In the genomic region with DNA sequence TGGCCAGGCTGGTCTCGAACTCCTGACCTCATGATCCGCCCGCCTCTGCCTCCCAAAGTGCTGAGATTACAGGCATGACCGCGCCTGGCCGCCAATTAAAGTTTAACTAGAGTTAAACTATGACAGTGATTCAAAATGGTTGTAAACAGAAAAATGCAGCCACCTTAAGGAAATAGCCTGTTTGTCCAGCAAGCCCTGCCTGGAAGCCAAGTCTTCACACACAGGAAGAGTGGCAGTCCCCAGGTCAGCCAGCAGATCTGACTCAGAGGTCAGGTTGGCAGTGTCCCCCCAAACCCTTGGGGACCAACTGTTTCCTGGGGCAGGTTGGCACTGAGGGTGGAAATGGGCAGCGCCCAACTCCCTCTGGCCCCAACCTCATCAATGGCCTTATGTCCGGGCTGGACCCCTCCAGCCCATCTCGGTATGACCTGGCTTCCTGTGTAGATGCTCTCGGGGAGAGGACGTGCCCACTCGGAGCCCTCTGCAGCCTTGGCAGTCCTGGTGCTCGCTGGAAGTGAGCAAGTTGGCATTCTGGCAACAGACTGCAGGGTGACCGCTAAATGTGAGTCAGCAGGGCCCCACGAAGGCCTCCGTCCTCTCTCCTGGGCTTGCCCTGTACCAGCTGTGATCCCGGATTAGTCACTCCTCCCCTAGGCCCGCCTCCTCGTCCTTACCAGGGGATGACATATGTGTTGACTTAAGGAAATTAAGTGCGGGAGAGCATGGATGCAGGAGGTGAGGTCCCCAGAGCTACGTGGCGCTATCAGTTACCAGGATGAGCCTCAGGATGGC, we compare ENCODE assay signal across 8 cellular contexts. TPM values are rescaled to one million over a fixed set of nuclear protein-coding genes. Genes with fewer than 3 reads are reported as not detected.
DNase-seq lines count a peak whose midpoint lies in the region; ATAC-seq lines count a peak whose summit lies in the region.

No MANE protein-coding gene starts in this region.

- intact Hi-C loops in left ventricle myocardium superior (cut with micrococcal nuclease) (loop anchor here (2.0 kb wide), 1 partner anchor 64 kb away; no protein-coding TSS in a partner anchor), posterior cingulate gyrus (cut with DNase I) (loop anchor here (5.0 kb wide), 1 partner anchor 140 kb away; no protein-coding TSS in a partner anchor)

- ATAC-seq in HG02623 (IDR thresholded peaks at IDR 0.05; ENCODE audit: unreplicated experiment), result peak; percentile 55
- ATAC-seq in left ventricle myocardium superior, result peak; percentile 81

- DNase-seq in GM03348 (ENCODE audit: low spot score) (peak; percentile 93), NCI-H1436 treated with DMSO at 0.1 percent for 48 hours (lab: John Stamatoyannopoulos, UW) (peak; percentile 67), SW480 (ENCODE audit: low spot score) (peak; percentile 97), anterior cingulate cortex (lab: John Stamatoyannopoulos, UW) (peak in 49 of 58 donors; percentile 21 to 89 (median 65)), left ventricle myocardium superior (peak; percentile 90), posterior cingulate gyrus (peak; percentile 50 to 96 (median 71)), epidermal melanocyte (ENCODE audit: insufficient read length, low spot score) (no peak)

RNA-seq across cellular contexts. Expression of gene HSP90AB1, which starts 9.7 kb away (rescaled TPM):
- 873 TPM for total RNA-seq in left ventricle myocardium superior

RNA-seq across cellular contexts. Expression of gene SLC29A1, which starts 13.8 kb away (rescaled TPM):
- total RNA-seq in left ventricle myocardium superior, result 217 TPM

RNA-seq across cellular contexts. Expression of gene SLC35B2, which starts 20.1 kb away (rescaled TPM):
- 20.0 TPM for total RNA-seq in left ventricle myocardium superior

RNA-seq across cellular contexts. Expression of gene MYMX, which starts 20.5 kb away (rescaled TPM):
- total RNA-seq in left ventricle myocardium superior, result 0.67 TPM

RNA-seq across cellular contexts. Expression of gene NFKBIE, which starts 28.1 kb away (rescaled TPM):
- total RNA-seq in left ventricle myocardium superior, result 3.1 TPM
